1 cellular context compared by ENCODE assay signal in the genomic region with DNA sequence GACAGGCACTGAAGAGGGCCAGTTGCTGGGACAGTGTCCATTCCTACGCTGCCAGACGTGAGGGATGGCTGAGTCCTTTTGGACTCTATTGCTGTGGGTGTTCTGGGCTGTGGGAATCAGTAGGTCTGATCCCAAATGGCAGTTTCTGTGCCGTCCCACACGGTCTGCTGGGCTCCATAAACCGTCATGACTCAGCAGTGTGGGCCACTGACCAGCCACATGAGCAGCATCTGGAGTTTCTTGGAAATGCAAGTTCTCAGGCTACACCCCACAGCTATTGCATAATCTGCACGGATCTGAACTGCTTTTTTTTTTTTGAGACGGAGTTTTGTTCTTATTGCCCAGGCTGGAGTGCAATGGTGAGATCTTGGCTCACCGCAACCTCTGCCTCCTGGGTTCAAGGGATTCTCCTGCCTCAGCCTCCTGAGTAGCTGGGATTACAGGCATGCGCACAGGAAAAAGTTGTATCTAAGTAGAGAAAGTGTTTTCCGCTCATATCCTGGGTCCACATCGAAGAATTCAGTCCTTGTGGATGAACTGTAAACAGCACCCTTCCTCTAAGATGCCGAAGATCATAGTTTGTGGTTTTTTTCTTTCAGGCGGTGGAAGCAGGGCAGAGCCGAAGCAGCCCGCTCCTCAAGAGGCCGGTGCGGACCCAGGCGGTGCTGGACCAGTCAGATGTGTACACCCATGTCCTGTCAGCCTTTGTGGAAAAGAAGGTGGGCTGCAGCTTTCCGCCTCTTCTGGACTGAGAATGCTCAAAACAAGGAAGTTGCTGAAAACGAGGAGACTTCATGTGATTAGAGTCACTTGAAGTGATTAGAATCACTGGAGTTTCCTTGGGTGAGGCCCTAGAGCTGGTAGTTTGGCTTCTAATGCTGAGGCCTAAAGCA.
TF ChIP-seq lines count a peak whose summit lies in the region.

No MANE protein-coding gene starts in this region.

TF ChIP-seq in K562, 482 proteins besides CTCF, POLR2A, EP300 and RAD21 (continued from another document):
- TF ChIP-seq, protein P1, sequence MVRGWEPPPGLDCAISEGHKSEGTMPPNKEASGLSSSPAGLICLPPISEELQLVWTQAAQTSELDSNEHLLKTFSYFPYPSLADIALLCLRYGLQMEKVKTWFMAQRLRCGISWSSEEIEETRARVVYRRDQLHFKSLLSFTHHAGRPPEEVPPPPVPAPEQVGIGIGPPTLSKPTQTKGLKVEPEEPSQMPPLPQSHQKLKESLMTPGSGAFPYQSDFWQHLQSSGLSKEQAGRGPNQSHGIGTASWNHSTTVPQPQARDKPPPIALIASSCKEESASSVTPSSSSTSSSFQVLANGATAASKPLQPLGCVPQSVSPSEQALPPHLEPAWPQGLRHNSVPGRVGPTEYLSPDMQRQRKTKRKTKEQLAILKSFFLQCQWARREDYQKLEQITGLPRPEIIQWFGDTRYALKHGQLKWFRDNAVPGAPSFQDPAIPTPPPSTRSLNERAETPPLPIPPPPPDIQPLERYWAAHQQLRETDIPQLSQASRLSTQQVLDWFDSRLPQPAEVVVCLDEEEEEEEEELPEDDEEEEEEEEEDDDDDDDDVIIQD (CRISPR knock-in tag; IDR thresholded peaks at IDR 0.05), result no peak
- TF ChIP-seq ZSCAN29 (IDR thresholded peaks at IDR 0.05) (peak; percentile 43; the same call in 1 of the 2 replicates), POLR2AphosphoS5 (IDR thresholded peaks at IDR 0.05; ENCODE audit: control insufficient read depth, insufficient read depth, low read depth, low read length) (peak; percentile 33; the same call in 1 of the 2 replicates), ILK (tag; IDR thresholded peaks at IDR 0.05; ENCODE audit: borderline replicate concordance, low read depth) (no peak), ETV1 (tag; conservative IDR thresholded peaks at IDR 0.05; ENCODE audit: low read depth) (peak; percentile 48; the same call in 1 of the 2 replicates), TARDBP (IDR thresholded peaks at IDR 0.05) (0 out of 2 replicates have a peak, but pooled peaks have one; percentile 37), SP1 (CRISPR knock-in tag; IDR thresholded peaks at IDR 0.05) (no peak), PPARD (CRISPR knock-in tag; IDR thresholded peaks at IDR 0.05) (no peak), CREBBP (IDR thresholded peaks at IDR 0.05; ENCODE audit: low read depth, low read length) (no peak), SAP30 (IDR thresholded peaks at IDR 0.05; ENCODE audit: borderline replicate concordance, insufficient read depth, low read depth, low read length, poor library complexity, severe bottlenecking) (no peak), KDM1A (IDR thresholded peaks at IDR 0.05) (no peak; a peak in 1 of 4 replicates), HNRNPK (IDR thresholded peaks at IDR 0.05; ENCODE audit: low read depth, low read length, poor library complexity, severe bottlenecking) (no peak), ZNF445 (CRISPR knock-in tag; IDR thresholded peaks at IDR 0.05; ENCODE audit: low read depth) (no peak), RBM17 (IDR thresholded peaks at IDR 0.05; ENCODE audit: borderline replicate concordance, low read depth, low read length) (no peak), KDM4B (IDR thresholded peaks at IDR 0.05; ENCODE audit: borderline replicate concordance in 2 of 2, low read depth in 1 of 2) (no peak), RBM39 (optimal IDR thresholded peaks at IDR 0.05; ENCODE audit: low read depth, low read length) (no peak), TAL1 (IDR thresholded peaks at IDR 0.05) (peak; percentile 43), JUN (IDR thresholded peaks at IDR 0.05; ENCODE audit: borderline replicate concordance, low read depth, low read length) (peak; percentile 78), JUN (CRISPR knock-in tag; IDR thresholded peaks at IDR 0.05; ENCODE audit: borderline replicate concordance) (peak; percentile 73; the same call in 1 of the 2 replicates), MAFF (IDR thresholded peaks at IDR 0.05; ENCODE audit: low read length) (peak; percentile 96), HMGN3 (IDR thresholded peaks at IDR 0.05; ENCODE audit: borderline replicate concordance, extremely low read depth, insufficient read length, low read depth, low read length) (peak; percentile 22), MCM5 (IDR thresholded peaks at IDR 0.05; ENCODE audit: low read depth) (no peak), NFE2 (IDR thresholded peaks at IDR 0.05; ENCODE audit: low read depth) (peak; percentile 99), SRF (CRISPR knock-in tag; IDR thresholded peaks at IDR 0.05) (no peak), NFIC (IDR thresholded peaks at IDR 0.05) (no peak; the same call in 1 of the 2 replicates), ZC3H8 (IDR thresholded peaks at IDR 0.05) (no peak), SMAD2 (IDR thresholded peaks at IDR 0.05; ENCODE audit: low read depth, low read length) (no peak), BRF1 (IDR thresholded peaks at IDR 0.05; ENCODE audit: borderline replicate concordance, extremely low read depth, insufficient read length) (no peak), SMAD3 (CRISPR knock-in tag; conservative IDR thresholded peaks at IDR 0.05) (no peak), RBM15 (IDR thresholded peaks at IDR 0.05; ENCODE audit: insufficient read depth, low read length) (no peak), ARID1B (IDR thresholded peaks at IDR 0.05) (peak; percentile 87), NEUROD1 (IDR thresholded peaks at IDR 0.05; ENCODE audit: borderline replicate concordance, low read depth, low read length, partially characterized antibody) (no peak), NR2C2 (CRISPR knock-in tag; IDR thresholded peaks at IDR 0.05) (no peak), NR2C2 (tag; IDR thresholded peaks at IDR 0.05) (peak; percentile 51; the same call in 1 of the 2 replicates), ZNF24 (IDR thresholded peaks at IDR 0.05) (peak; percentile 68), ZNF224 (CRISPR knock-in tag; IDR thresholded peaks at IDR 0.05) (no peak), ZFP36 (IDR thresholded peaks at IDR 0.05; ENCODE audit: low read depth, low read length, partially characterized antibody) (peak; percentile 23), RFX1 (IDR thresholded peaks at IDR 0.05) (no peak), CEBPG (CRISPR knock-in tag; IDR thresholded peaks at IDR 0.05) (peak; percentile 97), CEBPG (tag; conservative IDR thresholded peaks at IDR 0.05 in 1 of 2, IDR thresholded peaks at IDR 0.05 in 1 of 2) (peak; percentile 98 to 99), IFI16 (CRISPR knock-in tag; IDR thresholded peaks at IDR 0.05) (no peak)
- TF ChIP-seq, protein P2, sequence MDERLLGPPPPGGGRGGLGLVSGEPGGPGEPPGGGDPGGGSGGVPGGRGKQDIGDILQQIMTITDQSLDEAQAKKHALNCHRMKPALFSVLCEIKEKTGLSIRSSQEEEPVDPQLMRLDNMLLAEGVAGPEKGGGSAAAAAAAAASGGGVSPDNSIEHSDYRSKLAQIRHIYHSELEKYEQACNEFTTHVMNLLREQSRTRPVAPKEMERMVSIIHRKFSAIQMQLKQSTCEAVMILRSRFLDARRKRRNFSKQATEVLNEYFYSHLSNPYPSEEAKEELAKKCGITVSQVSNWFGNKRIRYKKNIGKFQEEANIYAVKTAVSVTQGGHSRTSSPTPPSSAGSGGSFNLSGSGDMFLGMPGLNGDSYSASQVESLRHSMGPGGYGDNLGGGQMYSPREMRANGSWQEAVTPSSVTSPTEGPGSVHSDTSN (CRISPR knock-in tag; IDR thresholded peaks at IDR 0.05; ENCODE audit: low read depth), result no peak
- TF ChIP-seq, protein P2 (tag; conservative IDR thresholded peaks at IDR 0.05; ENCODE audit: low read depth), result no peak
- TF ChIP-seq, protein P3, sequence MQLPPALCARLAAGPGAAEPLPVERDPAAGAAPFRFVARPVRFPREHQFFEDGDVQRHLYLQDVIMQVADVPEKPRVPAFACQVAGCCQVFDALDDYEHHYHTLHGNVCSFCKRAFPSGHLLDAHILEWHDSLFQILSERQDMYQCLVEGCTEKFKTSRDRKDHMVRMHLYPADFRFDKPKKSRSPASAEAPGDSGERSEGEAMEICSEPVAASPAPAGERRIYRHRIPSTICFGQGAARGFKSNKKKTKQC (CRISPR knock-in tag; IDR thresholded peaks at IDR 0.05), result no peak
- TF ChIP-seq, protein P4, sequence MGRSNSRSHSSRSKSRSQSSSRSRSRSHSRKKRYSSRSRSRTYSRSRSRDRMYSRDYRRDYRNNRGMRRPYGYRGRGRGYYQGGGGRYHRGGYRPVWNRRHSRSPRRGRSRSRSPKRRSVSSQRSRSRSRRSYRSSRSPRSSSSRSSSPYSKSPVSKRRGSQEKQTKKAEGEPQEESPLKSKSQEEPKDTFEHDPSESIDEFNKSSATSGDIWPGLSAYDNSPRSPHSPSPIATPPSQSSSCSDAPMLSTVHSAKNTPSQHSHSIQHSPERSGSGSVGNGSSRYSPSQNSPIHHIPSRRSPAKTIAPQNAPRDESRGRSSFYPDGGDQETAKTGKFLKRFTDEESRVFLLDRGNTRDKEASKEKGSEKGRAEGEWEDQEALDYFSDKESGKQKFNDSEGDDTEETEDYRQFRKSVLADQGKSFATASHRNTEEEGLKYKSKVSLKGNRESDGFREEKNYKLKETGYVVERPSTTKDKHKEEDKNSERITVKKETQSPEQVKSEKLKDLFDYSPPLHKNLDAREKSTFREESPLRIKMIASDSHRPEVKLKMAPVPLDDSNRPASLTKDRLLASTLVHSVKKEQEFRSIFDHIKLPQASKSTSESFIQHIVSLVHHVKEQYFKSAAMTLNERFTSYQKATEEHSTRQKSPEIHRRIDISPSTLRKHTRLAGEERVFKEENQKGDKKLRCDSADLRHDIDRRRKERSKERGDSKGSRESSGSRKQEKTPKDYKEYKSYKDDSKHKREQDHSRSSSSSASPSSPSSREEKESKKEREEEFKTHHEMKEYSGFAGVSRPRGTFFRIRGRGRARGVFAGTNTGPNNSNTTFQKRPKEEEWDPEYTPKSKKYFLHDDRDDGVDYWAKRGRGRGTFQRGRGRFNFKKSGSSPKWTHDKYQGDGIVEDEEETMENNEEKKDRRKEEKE (IDR thresholded peaks at IDR 0.05; ENCODE audit: borderline replicate concordance in 1 of 2, control insufficient read depth in 1 of 2, low read depth in 2 of 2, low read length in 1 of 2), result no peak
- TF ChIP-seq, protein P5, sequence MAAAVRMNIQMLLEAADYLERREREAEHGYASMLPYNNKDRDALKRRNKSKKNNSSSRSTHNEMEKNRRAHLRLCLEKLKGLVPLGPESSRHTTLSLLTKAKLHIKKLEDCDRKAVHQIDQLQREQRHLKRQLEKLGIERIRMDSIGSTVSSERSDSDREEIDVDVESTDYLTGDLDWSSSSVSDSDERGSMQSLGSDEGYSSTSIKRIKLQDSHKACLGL (CRISPR knock-in tag; IDR thresholded peaks at IDR 0.05; ENCODE audit: borderline replicate concordance, poor library complexity, severe bottlenecking), result no peak
- TF ChIP-seq, protein P6, sequence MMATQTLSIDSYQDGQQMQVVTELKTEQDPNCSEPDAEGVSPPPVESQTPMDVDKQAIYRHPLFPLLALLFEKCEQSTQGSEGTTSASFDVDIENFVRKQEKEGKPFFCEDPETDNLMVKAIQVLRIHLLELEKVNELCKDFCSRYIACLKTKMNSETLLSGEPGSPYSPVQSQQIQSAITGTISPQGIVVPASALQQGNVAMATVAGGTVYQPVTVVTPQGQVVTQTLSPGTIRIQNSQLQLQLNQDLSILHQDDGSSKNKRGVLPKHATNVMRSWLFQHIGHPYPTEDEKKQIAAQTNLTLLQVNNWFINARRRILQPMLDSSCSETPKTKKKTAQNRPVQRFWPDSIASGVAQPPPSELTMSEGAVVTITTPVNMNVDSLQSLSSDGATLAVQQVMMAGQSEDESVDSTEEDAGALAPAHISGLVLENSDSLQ (IDR thresholded peaks at IDR 0.05), result peak; percentile 18; the same call in 1 of the 2 replicates
- TF ChIP-seq, protein P7, sequence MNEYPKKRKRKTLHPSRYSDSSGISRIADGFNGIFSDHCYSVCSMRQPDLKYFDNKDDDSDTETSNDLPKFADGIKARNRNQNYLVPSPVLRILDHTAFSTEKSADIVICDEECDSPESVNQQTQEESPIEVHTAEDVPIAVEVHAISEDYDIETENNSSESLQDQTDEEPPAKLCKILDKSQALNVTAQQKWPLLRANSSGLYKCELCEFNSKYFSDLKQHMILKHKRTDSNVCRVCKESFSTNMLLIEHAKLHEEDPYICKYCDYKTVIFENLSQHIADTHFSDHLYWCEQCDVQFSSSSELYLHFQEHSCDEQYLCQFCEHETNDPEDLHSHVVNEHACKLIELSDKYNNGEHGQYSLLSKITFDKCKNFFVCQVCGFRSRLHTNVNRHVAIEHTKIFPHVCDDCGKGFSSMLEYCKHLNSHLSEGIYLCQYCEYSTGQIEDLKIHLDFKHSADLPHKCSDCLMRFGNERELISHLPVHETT (CRISPR knock-in tag; conservative IDR thresholded peaks at IDR 0.05 in 1 of 2, IDR thresholded peaks at IDR 0.05 in 1 of 2), result peak in 1 of 2 experiments; percentile 23; a peak in 1 of 4 replicates
- TF ChIP-seq, protein P8, sequence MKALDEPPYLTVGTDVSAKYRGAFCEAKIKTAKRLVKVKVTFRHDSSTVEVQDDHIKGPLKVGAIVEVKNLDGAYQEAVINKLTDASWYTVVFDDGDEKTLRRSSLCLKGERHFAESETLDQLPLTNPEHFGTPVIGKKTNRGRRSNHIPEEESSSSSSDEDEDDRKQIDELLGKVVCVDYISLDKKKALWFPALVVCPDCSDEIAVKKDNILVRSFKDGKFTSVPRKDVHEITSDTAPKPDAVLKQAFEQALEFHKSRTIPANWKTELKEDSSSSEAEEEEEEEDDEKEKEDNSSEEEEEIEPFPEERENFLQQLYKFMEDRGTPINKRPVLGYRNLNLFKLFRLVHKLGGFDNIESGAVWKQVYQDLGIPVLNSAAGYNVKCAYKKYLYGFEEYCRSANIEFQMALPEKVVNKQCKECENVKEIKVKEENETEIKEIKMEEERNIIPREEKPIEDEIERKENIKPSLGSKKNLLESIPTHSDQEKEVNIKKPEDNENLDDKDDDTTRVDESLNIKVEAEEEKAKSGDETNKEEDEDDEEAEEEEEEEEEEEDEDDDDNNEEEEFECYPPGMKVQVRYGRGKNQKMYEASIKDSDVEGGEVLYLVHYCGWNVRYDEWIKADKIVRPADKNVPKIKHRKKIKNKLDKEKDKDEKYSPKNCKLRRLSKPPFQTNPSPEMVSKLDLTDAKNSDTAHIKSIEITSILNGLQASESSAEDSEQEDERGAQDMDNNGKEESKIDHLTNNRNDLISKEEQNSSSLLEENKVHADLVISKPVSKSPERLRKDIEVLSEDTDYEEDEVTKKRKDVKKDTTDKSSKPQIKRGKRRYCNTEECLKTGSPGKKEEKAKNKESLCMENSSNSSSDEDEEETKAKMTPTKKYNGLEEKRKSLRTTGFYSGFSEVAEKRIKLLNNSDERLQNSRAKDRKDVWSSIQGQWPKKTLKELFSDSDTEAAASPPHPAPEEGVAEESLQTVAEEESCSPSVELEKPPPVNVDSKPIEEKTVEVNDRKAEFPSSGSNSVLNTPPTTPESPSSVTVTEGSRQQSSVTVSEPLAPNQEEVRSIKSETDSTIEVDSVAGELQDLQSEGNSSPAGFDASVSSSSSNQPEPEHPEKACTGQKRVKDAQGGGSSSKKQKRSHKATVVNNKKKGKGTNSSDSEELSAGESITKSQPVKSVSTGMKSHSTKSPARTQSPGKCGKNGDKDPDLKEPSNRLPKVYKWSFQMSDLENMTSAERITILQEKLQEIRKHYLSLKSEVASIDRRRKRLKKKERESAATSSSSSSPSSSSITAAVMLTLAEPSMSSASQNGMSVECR (CRISPR knock-in tag; IDR thresholded peaks at IDR 0.05), result peak; percentile 62; the same call in 1 of the 2 replicates
